Comparison of ENCODE assay signal across 10 cellular contexts in genomic region chr3:183515968-183516851, GRCh38. TPM values are rescaled to one million over a fixed set of nuclear protein-coding genes. Genes with fewer than 3 reads are reported as not detected.
A peak's percentile ranks its signal among the peaks of the same experiment; 100 is the strongest.
DNase-seq lines count a peak whose midpoint lies in the region; ATAC-seq and TF ChIP-seq lines count a peak whose summit lies in the region.
"Had no signal": no experiment of that assay in that cellular context is flagged by ENCODE, and none has a peak within 500 bp of the region (broad histone marks: within the 10 kb centered on the region; RNA-seq: fewer than 3 reads in every experiment).

No MANE protein-coding gene starts in this region.

- ATAC-seq in GM21737 (IDR thresholded peaks at IDR 0.05; ENCODE audit: unreplicated experiment) = peak; percentile 63
- ATAC-seq: body of pancreas had no signal

- CTCF ChIA-PET in CD8-positive, alpha-beta memory T cell (lab: Charles Lee) = interaction anchor here (0.6 to 1.1 kb wide), 2 partner anchors 21 to 36 kb away, joined by 3 to 4 read pairs; no protein-coding TSS in a partner anchor
- CTCF ChIA-PET in HEK293T (lab: Yijun Ruan, JAX) = interaction anchor here (0.7 kb wide), 1 partner anchor 44 kb away, joined by 3 read pairs; no protein-coding TSS in a partner anchor

- H3K27ac Mint-ChIP-seq in CD8-positive, alpha-beta memory T cell = peak overlapping the region; percentile 75 to 97 (median 94)

- H3K4me1 ChIP-seq in CD8-positive, alpha-beta memory T cell (ENCODE audit: insufficient read depth, low read length) = peaks cover 60% of the 10 kb centered on the region
- H3K4me1 ChIP-seq: body of pancreas had no signal

- peak; percentile 44 to 85 (median 76) for DNase-seq in CD8-positive, alpha-beta memory T cell
- DNase-seq in MV-4-11 (lab: John Stamatoyannopoulos, UW) (peak; percentile 33), HEK293T (ENCODE audit: extremely low spot score) (no peak), NCI-H2227 (lab: John Stamatoyannopoulos, UW; ENCODE audit: unreplicated experiment) (no peak), glomerular visceral epithelial cell (ENCODE audit: extremely low spot score) (no peak)
- DNase-seq in activated effector memory CD4-positive, alpha-beta T cell treated with Interleukin-2 at 50 U/mL for 16 hours = peak; percentile 34
- DNase-seq in stimulated activated CD4-positive, alpha-beta T cell treated with anti-CD3 and anti-CD28 coated beads, Interleukin-2, amount 100 ng/mL, for 48 hours = peak; percentile 15 to 22

- H3K27me3 Mint-ChIP-seq in CD8-positive, alpha-beta memory T cell = no peaks in the 10 kb centered on the region

- peak overlapping the region in 6 of 7 donors; percentile 27 to 72 (median 58) for H3K4me3 Mint-ChIP-seq in CD8-positive, alpha-beta memory T cell

- H3K36me3 ChIP-seq in CD8-positive, alpha-beta memory T cell (ENCODE audit: insufficient read depth, low read length) = no peaks in the 10 kb centered on the region
- H3K36me3 ChIP-seq: right lobe of liver had no signal

- H3K27ac ChIP-seq in CD8-positive, alpha-beta memory T cell (ENCODE audit: low read depth, low read length) = peak overlapping the region; percentile 14
- H3K27ac ChIP-seq: right lobe of liver had no signal

- no peaks in the 10 kb centered on the region for H3K27me3 ChIP-seq in CD8-positive, alpha-beta memory T cell (ENCODE audit: insufficient read depth, low read length, poor library complexity, severe bottlenecking)
- H3K27me3 ChIP-seq: body of pancreas, right lobe of liver had no signal

- peak overlapping the region; percentile 44 for H3K4me3 ChIP-seq in CD8-positive, alpha-beta memory T cell (ENCODE audit: low read length)
- H3K4me3 ChIP-seq: body of pancreas, right lobe of liver had no signal

- H3K9me3 ChIP-seq in CD8-positive, alpha-beta memory T cell (ENCODE audit: low read length) = no peaks in the 10 kb centered on the region
- H3K9me3 ChIP-seq: body of pancreas, right lobe of liver had no signal

- H3K9me3 Mint-ChIP-seq in CD8-positive, alpha-beta memory T cell = no peaks in the 10 kb centered on the region

- POLR2A ChIA-PET in CD8-positive, alpha-beta memory T cell (lab: Charles Lee) = interaction anchor here (0.7 kb wide), 1 partner anchor 120 kb away, joined by 3 read pairs; the partner anchor contains the start of gene KLHL24
- POLR2A ChIA-PET in HEK293T (lab: Yijun Ruan, JAX) = no interaction called here

- H3K4me1 Mint-ChIP-seq in CD8-positive, alpha-beta memory T cell = peaks cover 65 to 85% (median 80%) of the 10 kb centered on the region in 3 donors

- peaks cover 0 to 31% (median 13%) of the 10 kb centered on the region in 3 donors for H3K36me3 Mint-ChIP-seq in CD8-positive, alpha-beta memory T cell

TF ChIP-seq in HEK293T, 16 proteins besides CTCF, POLR2A, EP300 and RAD21:
- no peak for TF ChIP-seq SUZ12 (IDR thresholded peaks at IDR 0.05)
- TF ChIP-seq LEF1 (IDR thresholded peaks at IDR 0.05; ENCODE audit: borderline replicate concordance) = no peak
- no peak for TF ChIP-seq BHLHE40 (IDR thresholded peaks at IDR 0.05; ENCODE audit: borderline replicate concordance)
- no peak for TF ChIP-seq PKNOX1 (IDR thresholded peaks at IDR 0.05)
- TF ChIP-seq ARNT (IDR thresholded peaks at IDR 0.05) = no peak
- TF ChIP-seq CTBP1 (IDR thresholded peaks at IDR 0.05; ENCODE audit: borderline replicate concordance) = no peak
- no peak for TF ChIP-seq NFRKB (IDR thresholded peaks at IDR 0.05)
- no peak for TF ChIP-seq FOXM1 (IDR thresholded peaks at IDR 0.05; ENCODE audit: borderline replicate concordance)
- no peak for TF ChIP-seq ELF4 (IDR thresholded peaks at IDR 0.05)
- TF ChIP-seq HDGF (IDR thresholded peaks at IDR 0.05; ENCODE audit: borderline replicate concordance) = no peak
- TF ChIP-seq FOXK2 (IDR thresholded peaks at IDR 0.05) = no peak
- no peak for TF ChIP-seq FOXA1 (IDR thresholded peaks at IDR 0.05)
- no peak for TF ChIP-seq TARDBP (IDR thresholded peaks at IDR 0.05)
- TF ChIP-seq L3MBTL2 (conservative IDR thresholded peaks at IDR 0.05) = no peak
- no peak for TF ChIP-seq ZNF384 (IDR thresholded peaks at IDR 0.05)
- TF ChIP-seq SP1 (IDR thresholded peaks at IDR 0.05) = no peak

RNA-seq across cellular contexts. Expression of gene KLHL6, which starts 39.3 kb away (rescaled TPM):
- 10 to 100 TPM; 31.0 to 31.3 TPM for total RNA-seq in CD8-positive, alpha-beta memory T cell
- 9.1 TPM for polyA plus RNA-seq in CD8-positive, alpha-beta memory T cell

Comparison
In these comparisons a context has a peak if more than half of its experiments do, and no peak if none do; other contexts are left out.
1. DNase-seq: peak in CD8-positive, alpha-beta memory T cell (5 of 5), MV-4-11 (single experiment), activated effector memory CD4-positive, alpha-beta T cell treated with Interleukin-2 at 50 U/mL for 16 hours (single experiment) and stimulated activated CD4-positive, alpha-beta T cell treated with anti-CD3 and anti-CD28 coated beads, Interleukin-2, amount 100 ng/mL, for 48 hours (2 of 2); none in HEK293T (single experiment), NCI-H2227 (single experiment) and glomerular visceral epithelial cell (single experiment).